19 cellular contexts compared by ENCODE assay signal in genomic region chr12:80282761-80283160, GRCh38.
DNase-seq lines count a peak whose midpoint lies in the region; ATAC-seq lines count a peak whose summit lies in the region.
"Had no signal": no experiment of that assay in that cellular context is flagged by ENCODE, and none has a peak within 500 bp of the region (broad histone marks: within the 10 kb centered on the region; RNA-seq: fewer than 3 reads in every experiment).

No MANE protein-coding gene starts in this region.

- no peak overlapping the region for H3K18ac ChIP-seq in mesenchymal stem cell (ENCODE audit: low read depth in 1 of 2, low read length in 2 of 2)

- no peak overlapping the region for H4K91ac ChIP-seq in mesenchymal stem cell (ENCODE audit: low read length)

- no peak overlapping the region for H3K4me2 ChIP-seq in mesenchymal stem cell (ENCODE audit: low read length, poor library complexity, severe bottlenecking)
- H3K4me2 ChIP-seq: A549 had no signal

- H3K27ac ChIP-seq in mesenchymal stem cell (ENCODE audit: low read length, poor library complexity, severe bottlenecking) = no peak overlapping the region
- H3K27ac ChIP-seq: A549 had no signal

- no peak overlapping the region for H4K8ac ChIP-seq in mesenchymal stem cell (ENCODE audit: low read length)

- H3K36me3 ChIP-seq in adipocyte (ENCODE audit: control insufficient read depth, insufficient read depth, low read length, severe bottlenecking) (no peaks in the 10 kb centered on the region), mesenchymal stem cell (ENCODE audit: control insufficient read depth in 1 of 2, insufficient read depth in 2 of 2, low read depth in 1 of 2, low read length in 2 of 2) (no peaks in the 10 kb centered on the region)

- no peak for ATAC-seq in HG03108 (IDR thresholded peaks at IDR 0.05; ENCODE audit: unreplicated experiment)
- ATAC-seq in GM21367 (IDR thresholded peaks at IDR 0.05; ENCODE audit: unreplicated experiment) = no peak
- ATAC-seq: A549 had no signal

- no peak overlapping the region for H2AK5ac ChIP-seq in mesenchymal stem cell (ENCODE audit: low read length, severe bottlenecking)

- H3K23ac ChIP-seq in mesenchymal stem cell (ENCODE audit: low read length in 2 of 2) = no peak overlapping the region

- H3K4me1 ChIP-seq in adipocyte (ENCODE audit: control insufficient read depth, insufficient read depth, low read length) (no peaks in the 10 kb centered on the region), mesenchymal stem cell (ENCODE audit: control insufficient read depth, insufficient read depth, low read depth, low read length) (no peaks in the 10 kb centered on the region)
- H3K4me1 ChIP-seq: A549 had no signal

- no peaks in the 10 kb centered on the region for H3K27me3 ChIP-seq in adipocyte (replicated peaks; ENCODE audit: control insufficient read depth, insufficient read depth, low read length)
- H3K27me3 ChIP-seq in mesenchymal stem cell (ENCODE audit: control insufficient read depth in 1 of 2, insufficient read depth in 1 of 2, low read length in 2 of 2) = no peaks in the 10 kb centered on the region

- H3K4ac ChIP-seq in mesenchymal stem cell (ENCODE audit: low read depth in 1 of 2, low read length in 2 of 2) = no peak overlapping the region

- DNase-seq in EH (ENCODE audit: low read depth) (peak; percentile 37), adipocyte (ENCODE audit: low read depth) (peak; percentile 41), fibroblast of gingiva (ENCODE audit: low read depth) (peak; percentile 37), mesenchymal stem cell (peak; percentile 14), OCI-M2 (lab: John Stamatoyannopoulos, UW; ENCODE audit: unreplicated experiment) (no peak)
- DNase-seq in activated CD8-positive, alpha-beta memory T cell treated with anti-CD3 and anti-CD28 coated beads for 24 hours = no peak
- DNase-seq: AML-193, H7, MV-4-11, NCI-H1417 treated with DMSO at 0.1 percent for 48 hours, NCI-H1930, NCI-H2171, NCI-H446, OCI-M1, RPMI8226, SIG-M5 had no signal

- H3K79me1 ChIP-seq in mesenchymal stem cell (replicated peaks; ENCODE audit: low read length, poor library complexity, severe bottlenecking) = no peaks in the 10 kb centered on the region

- no peak overlapping the region for H2BK12ac ChIP-seq in mesenchymal stem cell (ENCODE audit: low read length in 2 of 2)

- H2AFZ ChIP-seq in mesenchymal stem cell (ENCODE audit: low read depth, low read length) = no peak overlapping the region

- H2BK5ac ChIP-seq in mesenchymal stem cell (ENCODE audit: low read depth, low read length, poor library complexity, severe bottlenecking) = no peak overlapping the region

- H3K9ac ChIP-seq in adipocyte (ENCODE audit: low read length) (no peak overlapping the region), mesenchymal stem cell (ENCODE audit: low read length) (no peak overlapping the region)

- H3K4me3 ChIP-seq in adipocyte (ENCODE audit: low read length) = no peak overlapping the region
- no peak overlapping the region for H3K4me3 ChIP-seq in mesenchymal stem cell (ENCODE audit: insufficient read depth in 1 of 2, low read depth in 1 of 2, low read length in 2 of 2)
- H3K4me3 ChIP-seq: A549 had no signal

- H3K9me3 ChIP-seq in adipocyte (ENCODE audit: control insufficient read depth, low read length) (peaks cover 10% of the 10 kb centered on the region), mesenchymal stem cell (ENCODE audit: control insufficient read depth, low read length) (peaks cover 12% of the 10 kb centered on the region)

- H2BK120ac ChIP-seq in mesenchymal stem cell (ENCODE audit: low read depth, low read length) = no peak overlapping the region

- H3K14ac ChIP-seq in mesenchymal stem cell (ENCODE audit: low read length in 2 of 2) = no peak overlapping the region

- H2BK15ac ChIP-seq in mesenchymal stem cell (ENCODE audit: low read depth, poor library complexity, severe bottlenecking) = no peak overlapping the region

Comparison
In these comparisons a context has a peak if more than half of its experiments do, and no peak if none do; other contexts are left out.
1. DNase-seq: peak in EH (single experiment), adipocyte (single experiment), fibroblast of gingiva (single experiment) and mesenchymal stem cell (single experiment); none in activated CD8-positive, alpha-beta memory T cell treated with anti-CD3 and anti-CD28 coated beads for 24 hours (single experiment) and OCI-M2 (single experiment).